In genomic region chr6:15023448-15023847, GRCh38 we compare ENCODE assay signal across 8 cellular contexts.
DNase-seq lines count a peak whose midpoint lies in the region; ATAC-seq, FAIRE-seq and TF ChIP-seq lines count a peak whose summit lies in the region.

No MANE protein-coding gene starts in this region.

- H3K27me3 Mint-ChIP-seq in T-cell, result peaks cover 0 to 13% of the 10 kb centered on the region in 2 donors
- H3K27me3 Mint-ChIP-seq in naive thymus-derived CD4-positive, alpha-beta T cell, result peaks cover 0 to 15% (median 0%) of the 10 kb centered on the region in 5 donors
- H3K27me3 Mint-ChIP-seq in Calu3 (ENCODE audit: unreplicated experiment), result no peaks in the 10 kb centered on the region

- H3K27ac Mint-ChIP-seq in T-cell (no peak overlapping the region), Calu3 (ENCODE audit: unreplicated experiment) (no peak overlapping the region)
- peak overlapping the region in 2 of 9 donors; percentile 19 to 83 for H3K27ac Mint-ChIP-seq in naive thymus-derived CD4-positive, alpha-beta T cell

- DNase-seq in GM18507 (ENCODE audit: extremely low spot score, insufficient read length, low read depth) (peak; percentile 37), T-cell (peak in 15 of 34 experiments; percentile 2 to 31 (median 8)), pancreas (no peak), Ammon's horn (ENCODE audit: low spot score) (no peak), Calu3 (no peak)
- DNase-seq in naive thymus-derived CD4-positive, alpha-beta T cell, result peak in 1 of 9 donors; percentile 66

- H3K27ac ChIP-seq in naive thymus-derived CD4-positive, alpha-beta T cell (ENCODE audit: low read depth, low read length), result no peak overlapping the region
- H3K27ac ChIP-seq in pancreas, result no peak overlapping the region

- H3K4me1 Mint-ChIP-seq in T-cell (peaks cover 4 to 18% (median 5%) of the 10 kb centered on the region in 3 donors), Calu3 (ENCODE audit: low read depth, unreplicated experiment) (no peaks in the 10 kb centered on the region)
- H3K4me1 Mint-ChIP-seq in naive thymus-derived CD4-positive, alpha-beta T cell, result peaks cover 0 to 20% (median 4%) of the 10 kb centered on the region in 7 donors

- no TSS peak for BruUV-seq in Calu3 (replicated peaks; lab: Mats Ljungman, UMichigan)

- TF ChIP-seq CTCF in pancreas (IDR thresholded peaks at IDR 0.05) (no peak), Calu3 (IDR thresholded peaks at IDR 0.05; ENCODE audit: unreplicated experiment) (no peak)

- H3K4me3 Mint-ChIP-seq in T-cell (peak overlapping the region; percentile 26 to 50 (median 49)), Calu3 (ENCODE audit: low read depth, unreplicated experiment) (no peak overlapping the region)
- peak overlapping the region in 1 of 10 donors; percentile 41 for H3K4me3 Mint-ChIP-seq in naive thymus-derived CD4-positive, alpha-beta T cell

- POLR2A ChIA-PET in T-cell (lab: Charles Lee), result no interaction called here
- POLR2A ChIA-PET in naive thymus-derived CD4-positive, alpha-beta T cell (lab: Charles Lee), result no interaction called here

- H3K9me3 Mint-ChIP-seq in T-cell (no peaks in the 10 kb centered on the region), Calu3 (ENCODE audit: low read depth, unreplicated experiment) (no peaks in the 10 kb centered on the region)
- H3K9me3 Mint-ChIP-seq in naive thymus-derived CD4-positive, alpha-beta T cell, result peaks cover 0 to 10% (median 0%) of the 10 kb centered on the region in 11 donors

- H3K36me3 ChIP-seq in naive thymus-derived CD4-positive, alpha-beta T cell (ENCODE audit: control insufficient read depth in 2 of 3, insufficient read depth in 3 of 3, low read length in 3 of 3), result no peaks in the 10 kb centered on the region
- no peaks in the 10 kb centered on the region for H3K36me3 ChIP-seq in pancreas

- no peaks in the 10 kb centered on the region for H3K4me1 ChIP-seq in naive thymus-derived CD4-positive, alpha-beta T cell (ENCODE audit: control insufficient read depth in 2 of 2, insufficient read depth in 2 of 2, low read length in 2 of 2)
- no peaks in the 10 kb centered on the region for H3K4me1 ChIP-seq in pancreas

- H3K36me3 Mint-ChIP-seq in T-cell, result no peaks in the 10 kb centered on the region
- H3K36me3 Mint-ChIP-seq in naive thymus-derived CD4-positive, alpha-beta T cell, result peaks cover 0 to 5% (median 0%) of the 10 kb centered on the region in 5 donors
- H3K36me3 Mint-ChIP-seq in Calu3 (ENCODE audit: insufficient read depth, unreplicated experiment), result no peaks in the 10 kb centered on the region

- no peaks in the 10 kb centered on the region for H3K9me3 ChIP-seq in naive thymus-derived CD4-positive, alpha-beta T cell (ENCODE audit: control insufficient read depth in 2 of 3, low read length in 3 of 3)
- H3K9me3 ChIP-seq in pancreas, result no peaks in the 10 kb centered on the region

- H3K4me3 ChIP-seq in naive thymus-derived CD4-positive, alpha-beta T cell (ENCODE audit: low read length), result no peak overlapping the region
- H3K4me3 ChIP-seq in pancreas, result no peak overlapping the region

- FAIRE-seq in GM18507 (lab: Jason Lieb, UNC) (peak; percentile 93), pancreas (lab: Jason Lieb, UNC) (no peak)

- CTCF ChIA-PET in T-cell (lab: Charles Lee), result interaction anchor here (0.5 to 0.7 kb wide), 3 partner anchors 19 to 1087 kb away, joined by 3 to 4 read pairs (median 3); no protein-coding TSS in a partner anchor
- CTCF ChIA-PET in naive thymus-derived CD4-positive, alpha-beta T cell (lab: Charles Lee), result no interaction called here
- CTCF ChIA-PET in Calu3 (lab: Charles Lee), result interaction anchor here (0.7 kb wide), 1 partner anchor 192 kb away, joined by 7 read pairs; no protein-coding TSS in a partner anchor

- 86 to 97% methylated on average over 8 of the region's 8 CpGs for WGBS in pancreas, 2 donors

- intact Hi-C loops in naive thymus-derived CD4-positive, alpha-beta T cell (cut with micrococcal nuclease), result no loop called here
- intact Hi-C loops in pancreas (cut with DNase I) (no loop called here), Calu3 (cut with micrococcal nuclease; ENCODE audit: unreplicated experiment) (no loop called here)

- ATAC-seq in HG02588 (IDR thresholded peaks at IDR 0.05; ENCODE audit: unreplicated experiment) (peak; percentile 95), T-cell (replicated peaks in 1 of 4) (peak in 2 of 4 experiments; percentile 63 to 65), pancreas (no peak), GM18873 (IDR thresholded peaks at IDR 0.05; ENCODE audit: low FRiP score, unreplicated experiment) (no peak)
- peak; percentile 78 for ATAC-seq in naive thymus-derived CD4-positive, alpha-beta T cell

- H3K27me3 ChIP-seq in naive thymus-derived CD4-positive, alpha-beta T cell (ENCODE audit: control insufficient read depth in 2 of 2, insufficient read depth in 2 of 2, low read length in 2 of 2), result no peaks in the 10 kb centered on the region
- H3K27me3 ChIP-seq in pancreas, result no peaks in the 10 kb centered on the region

Comparison
In these comparisons a context has a peak if more than half of its experiments do, and no peak if none do; other contexts are left out.
1. ATAC-seq: peak in HG02588 (single experiment) and naive thymus-derived CD4-positive, alpha-beta T cell (single experiment); none in pancreas (0 of 4) and GM18873 (single experiment).